In the genomic region with DNA sequence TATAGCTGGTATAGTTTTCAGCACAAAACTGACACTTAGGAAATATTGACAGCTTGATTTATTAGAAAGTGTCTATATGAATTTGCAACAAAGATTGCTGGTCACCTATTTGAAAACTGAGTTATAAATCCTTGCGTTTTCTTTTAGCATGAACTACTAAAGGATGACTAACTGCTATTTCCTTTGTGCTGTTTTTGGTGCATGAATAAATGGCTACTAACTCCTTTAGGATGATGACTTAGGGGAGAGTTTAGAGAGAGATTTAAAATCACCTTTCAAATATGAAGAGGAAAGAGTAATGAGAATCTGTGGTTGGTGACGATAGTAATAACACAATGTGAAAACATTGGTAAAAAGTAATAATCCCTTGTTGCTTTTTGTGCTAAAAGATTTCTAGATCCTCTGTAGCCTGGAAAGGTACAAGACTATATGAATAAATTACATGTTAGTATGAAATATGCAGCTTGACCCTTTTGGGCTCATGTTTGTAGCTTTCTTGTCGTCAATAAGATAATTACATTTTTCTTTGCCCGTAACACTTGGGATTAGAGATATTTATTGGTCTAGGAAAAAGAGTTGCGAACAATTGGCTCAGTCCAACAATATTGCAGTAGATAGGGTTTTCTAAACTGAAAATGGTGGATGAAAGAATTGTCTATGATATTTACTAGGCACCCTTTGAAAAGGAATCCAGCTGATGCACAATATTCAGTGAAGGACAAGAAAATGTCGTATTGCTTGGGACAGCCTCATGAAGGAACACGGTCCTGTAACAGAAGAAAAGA, we compare ENCODE assay signal across 21 cellular contexts.
"Had no signal": no experiment of that assay in that cellular context is flagged by ENCODE, and none has a peak within 500 bp of the region (broad histone marks: within the 10 kb centered on the region; RNA-seq: fewer than 3 reads in every experiment).

No MANE protein-coding gene starts in this region.

- ATAC-seq: activated CD8-positive, alpha-beta memory T cell treated with anti-CD3 and anti-CD28 coated beads, Interleukin-2, amount 10 ng/mL, durations not matched to agents 7 days and 5 days; activated CD8-positive, alpha-beta T cell treated with anti-CD3 and anti-CD28 coated beads for 36 hours; foreskin keratinocyte had no signal

- H3K9me3 ChIP-seq: left ventricle myocardium inferior, sigmoid colon, testis, upper lobe of left lung had no signal

- H3K27ac ChIP-seq: brain microvascular endothelial cell, foreskin keratinocyte, left ventricle myocardium inferior, sigmoid colon, testis, upper lobe of left lung had no signal

- H3K4me1 ChIP-seq: foreskin keratinocyte, left ventricle myocardium inferior, sigmoid colon, upper lobe of left lung had no signal

- H3K4me3 ChIP-seq: left ventricle myocardium inferior, sigmoid colon, testis, upper lobe of left lung had no signal

- H3K36me3 ChIP-seq: brain microvascular endothelial cell, left ventricle myocardium inferior, sigmoid colon, upper lobe of left lung had no signal

- DNase-seq: activated CD4-positive, alpha-beta T cell treated with anti-CD3 and anti-CD28 coated beads, Interleukin-2, amount 10 ng/mL, durations not matched to agents 24 days and 14 days; activated CD8-positive, alpha-beta memory T cell treated with anti-CD3 and anti-CD28 coated beads, Interleukin-2, amount 10 ng/mL, durations not matched to agents 7 days and 5 days; activated CD8-positive, alpha-beta T cell treated with anti-CD3 and anti-CD28 coated beads for 36 hours; activated effector memory CD4-positive, alpha-beta T cell treated with anti-CD3 and anti-CD28 coated beads, Interleukin-2, amount 50 U/mL, for 16 hours; activated T-cell treated with anti-CD3 and anti-CD28 coated beads for 4 hours; aorta; brain microvascular endothelial cell; caudate nucleus; effector CD4-positive, alpha-beta T cell; erythroblast; foreskin keratinocyte; immature natural killer cell; kidney glomerular epithelial cell; left ventricle myocardium inferior; nucleus accumbens; posterior cingulate gyrus; sigmoid colon; stimulated activated CD4-positive, alpha-beta T cell treated with anti-CD3 and anti-CD28 coated beads, Interleukin-2, amount 100 ng/mL, for 48 hours; stimulated activated naive CD4-positive, alpha-beta T cell; testis; upper lobe of left lung had no signal

- H3K27me3 ChIP-seq: brain microvascular endothelial cell, foreskin keratinocyte, sigmoid colon, testis, upper lobe of left lung had no signal
